In the genomic region with DNA sequence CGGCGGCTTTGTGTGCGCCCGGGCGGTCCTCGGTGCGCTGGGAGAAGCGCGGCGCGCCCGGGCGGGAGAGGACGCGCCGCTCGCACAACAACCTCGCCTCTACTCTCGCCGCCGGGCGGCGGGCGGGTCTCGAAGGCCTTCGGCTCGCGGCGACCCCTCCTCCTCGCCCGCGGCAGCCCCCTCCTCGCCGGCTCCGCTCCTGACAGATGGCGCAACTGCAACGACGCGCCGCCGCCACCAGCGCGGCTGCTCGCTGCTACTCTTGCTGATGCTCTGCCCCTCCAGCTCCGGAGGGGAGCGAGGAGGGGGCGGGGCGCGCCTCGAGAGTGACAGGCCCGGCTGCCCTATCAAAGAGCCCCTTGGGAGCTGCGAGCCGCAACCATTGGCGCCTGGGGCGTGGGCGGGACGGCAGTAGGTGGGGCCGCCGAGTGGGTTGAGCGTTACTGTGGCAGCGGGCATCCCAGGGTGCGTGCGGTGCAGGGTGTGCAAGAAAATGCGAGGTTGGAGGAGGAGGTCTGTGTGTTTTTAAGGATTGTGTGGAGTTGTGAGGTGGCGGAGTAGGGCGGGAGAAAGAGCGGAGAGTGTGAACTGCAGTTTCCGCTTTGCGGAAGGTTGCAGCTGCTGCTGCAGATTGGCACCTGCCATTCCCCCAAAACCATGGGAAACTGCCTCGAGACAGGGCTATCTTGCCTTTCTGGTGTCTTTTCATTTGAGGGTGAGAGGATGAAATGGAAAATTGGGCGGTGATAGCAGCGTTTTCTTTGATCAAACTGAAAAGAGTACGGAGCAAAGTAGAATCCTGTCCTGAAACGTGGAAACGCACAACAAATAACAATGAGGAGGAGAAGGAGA, we compare ENCODE assay signal across 8 cellular contexts. TPM values are rescaled to one million over a fixed set of nuclear protein-coding genes. Genes with fewer than 3 reads are reported as not detected.
DNase-seq lines count a peak whose midpoint lies in the region; TF ChIP-seq lines count a peak whose summit lies in the region.

A gene (minus strand): TSS at position 275 of the 852 bp plus-strand sequence. CDS start 153,401 bp downstream, outside the sequence.

- H3K56ac ChIP-seq in H9 (ENCODE audit: insufficient read length, low read depth, low read length) = no peak within 1 kb of the TSS

- no peak within 1 kb of the TSS for H2AK5ac ChIP-seq in H9 (ENCODE audit: insufficient read length, low read length)

- no peaks in the 10 kb centered on the region; a peak in 1 of 7 replicates for H3K36me3 Mint-ChIP-seq in H9 (ENCODE audit: insufficient read depth in 1 of 3, low read depth in 3 of 3)

- TF ChIP-seq RAD21 in neural cell (conservative IDR thresholded peaks at IDR 0.05) = peak; percentile 65

- WGBS in H9 (ENCODE audit: extremely low coverage, insufficient read length, low lambda C conversion rate) = no CpG with 5 or more reads among the region's 75 CpGs
- WGBS in stomach, 5 donors = 0% methylated on average over 34 to 75 of the region's 75 CpGs

- no peak within 1 kb of the TSS for H2BK15ac ChIP-seq in H9 (ENCODE audit: low read depth, low read length)

- H2BK12ac ChIP-seq in H9 (ENCODE audit: insufficient read length, low read depth, low read length) = no peak within 1 kb of the TSS

- peaks cover 6% of the 10 kb centered on the region for H3F3A ChIP-seq in neural cell (ENCODE audit: insufficient read depth, low read length, poor library complexity, severe bottlenecking)

- intact Hi-C loops in stomach (cut with DNase I; ENCODE audit: low total_unique reads) = loop anchor here (10.0 kb wide), 2 partner anchors 121 to 149 kb away; no protein-coding TSS in a partner anchor

- H3K4me3 ChIP-seq in MG63 (peak within 1 kb of the TSS; percentile 64), neural cell (ENCODE audit: low read length) (peak within 1 kb of the TSS; percentile 85), stomach (peak within 1 kb of the TSS; percentile 68 to 88 (median 79))

- TF ChIP-seq CTCF in H9 (conservative IDR thresholded peaks at IDR 0.05) = peak; percentile 54; the same call in 2 of the 3 replicates
- peak; percentile 80 for TF ChIP-seq CTCF in neural cell (IDR thresholded peaks at IDR 0.05; ENCODE audit: poor library complexity, severe bottlenecking)
- peak in 5 of 7 experiments; percentile 33 to 57 (median 45) for TF ChIP-seq CTCF in stomach (IDR thresholded peaks at IDR 0.05)

- no peaks in the 10 kb centered on the region for H4K20me1 ChIP-seq in H9 (ENCODE audit: control insufficient read depth, insufficient read depth, insufficient read length)
- peaks cover 3% of the 10 kb centered on the region for H4K20me1 ChIP-seq in neural cell (ENCODE audit: insufficient read depth)

- H3K79me2 ChIP-seq in H9 (ENCODE audit: insufficient read depth, low read length) = peaks cover 12% of the 10 kb centered on the region; the same call in 1 of the 2 replicates
- peaks cover 38% of the 10 kb centered on the region for H3K79me2 ChIP-seq in neural cell (replicated peaks; ENCODE audit: insufficient read depth, low read length)

- peaks cover 17% of the 10 kb centered on the region for H3K23me2 ChIP-seq in H9 (ENCODE audit: insufficient read length, low read depth, low read length, poor library complexity, severe bottlenecking)

- H3K4me1 ChIP-seq in H9 (ENCODE audit: insufficient read depth, low read length) = peaks cover 4% of the 10 kb centered on the region; the same call in 1 of the 2 replicates
- H3K4me1 ChIP-seq in stomach = peaks cover 5 to 48% (median 36%) of the 10 kb centered on the region in 4 donors

- DNase-seq in EL = peak; percentile 97
- peak; percentile 99 for DNase-seq in H9
- DNase-seq in MG63 = peak; percentile 97
- DNase-seq in SHP77 treated with DMSO at 0.1 percent for 48 hours (lab: John Stamatoyannopoulos, UW) = peak; percentile 90
- DNase-seq in activated effector memory CD4-positive, alpha-beta T cell treated with anti-CD3 and anti-CD28 coated beads, Interleukin-2, amount 50 U/mL, for 16 hours = peak; percentile 100
- peak; percentile 95 for DNase-seq in fibroblast of the conjunctiva (ENCODE audit: low read depth)
- peak; percentile 97 for DNase-seq in stomach

- H3K27me3 ChIP-seq in H9 (ENCODE audit: insufficient read depth, low read length) = no peaks in the 10 kb centered on the region
- H3K27me3 ChIP-seq in MG63 = no peaks in the 10 kb centered on the region
- H3K27me3 ChIP-seq in neural cell (ENCODE audit: insufficient read depth, low read depth, low read length) = no peaks in the 10 kb centered on the region
- H3K27me3 ChIP-seq in stomach = peaks cover 0 to 11% (median 0%) of the 10 kb centered on the region in 3 donors

- peak; percentile 45 for TF ChIP-seq EP300 in neural cell (conservative IDR thresholded peaks at IDR 0.05; ENCODE audit: poor library complexity, severe bottlenecking)
- no peak for TF ChIP-seq EP300 in stomach (IDR thresholded peaks at IDR 0.05)

- no peak within 1 kb of the TSS for H4K91ac ChIP-seq in H9 (ENCODE audit: insufficient read length, low read depth, low read length)

- peak within 1 kb of the TSS; percentile 87 to 97 for H3K4me3 Mint-ChIP-seq in H9

- peak within 1 kb of the TSS; percentile 77 to 98 (median 90) for H3K27ac Mint-ChIP-seq in H9

- no peak within 1 kb of the TSS for H2BK20ac ChIP-seq in H9 (ENCODE audit: low read depth, low read length, poor library complexity, severe bottlenecking)

- H3K9ac ChIP-seq in H9 (ENCODE audit: extremely low read depth, insufficient read length, low read length) (peak within 1 kb of the TSS; percentile 61), neural cell (ENCODE audit: low read length) (peak within 1 kb of the TSS; percentile 97)

- no peak within 1 kb of the TSS for H3K4ac ChIP-seq in H9 (ENCODE audit: low read depth, low read length)

- H3K9me2 ChIP-seq in neural cell (ENCODE audit: insufficient read depth, low read length) = no peaks in the 10 kb centered on the region

- peaks cover 40 to 43% of the 10 kb centered on the region in 2 experiments for H3K4me1 Mint-ChIP-seq in H9

- H2AFZ ChIP-seq in H9 (ENCODE audit: low read length) (peak within 1 kb of the TSS; percentile 90), neural cell (ENCODE audit: low read depth, low read length) (peak within 1 kb of the TSS; percentile 22)

- TF ChIP-seq POLR2A in stomach (IDR thresholded peaks at IDR 0.05) = peak in 1 of 4 donors; percentile 39

- no peak within 1 kb of the TSS for H4K5ac ChIP-seq in H9 (ENCODE audit: insufficient read length, low read depth, low read length)

- H3K18ac ChIP-seq in H9 (ENCODE audit: insufficient read length, low read depth, low read length) = no peak within 1 kb of the TSS

- H4K8ac ChIP-seq in H9 (replicated peaks; ENCODE audit: insufficient read length, low read depth, low read length) = no peak within 1 kb of the TSS

- H3K27me3 Mint-ChIP-seq in H9 (ENCODE audit: low read depth) = peaks cover 7% of the 10 kb centered on the region

- H3K23ac ChIP-seq in H9 (ENCODE audit: insufficient read length, low read depth, low read length) = no peak within 1 kb of the TSS

- H3K36me3 ChIP-seq in MG63 (no peaks in the 10 kb centered on the region; the same call in 1 of the 2 replicates), neural cell (ENCODE audit: insufficient read depth, low read length) (no peaks in the 10 kb centered on the region), stomach (no peaks in the 10 kb centered on the region)

- H3K9me3 Mint-ChIP-seq in H9 = peaks cover 0 to 3% of the 10 kb centered on the region in 2 experiments; a peak in 1 of 5 replicates

- no peak within 1 kb of the TSS for H2BK5ac ChIP-seq in H9 (ENCODE audit: insufficient read length, low read length)

- H3K9me3 ChIP-seq in H9 (ENCODE audit: control insufficient read depth, low read depth, low read length) (no peaks in the 10 kb centered on the region), MG63 (no peaks in the 10 kb centered on the region), neural cell (ENCODE audit: low read length) (no peaks in the 10 kb centered on the region), stomach (peaks cover 0 to 6% (median 0%) of the 10 kb centered on the region in 4 donors)

- no peak within 1 kb of the TSS for H3K14ac ChIP-seq in H9 (ENCODE audit: insufficient read depth, low read length)

- H3K4me2 ChIP-seq in H9 (ENCODE audit: insufficient read depth, insufficient read length, low read length) (peak within 1 kb of the TSS; percentile 93), neural cell (ENCODE audit: low read length) (peak within 1 kb of the TSS; percentile 75)

- no peak within 1 kb of the TSS for H2BK120ac ChIP-seq in H9 (ENCODE audit: low read depth, low read length, poor library complexity, severe bottlenecking)

- H3K27ac ChIP-seq in H9 (ENCODE audit: insufficient read length, low read depth, low read length) (no peak within 1 kb of the TSS), neural cell (ENCODE audit: low read length) (peak within 1 kb of the TSS; percentile 97), stomach (peak within 1 kb of the TSS; percentile 77 to 92 (median 90))

- H3T11ph ChIP-seq in H9 (ENCODE audit: low read length) = no peak within 1 kb of the TSS

- no peaks in the 10 kb centered on the region for H3K79me1 ChIP-seq in H9 (ENCODE audit: insufficient read depth, low read depth, low read length, poor library complexity, severe bottlenecking)

TF ChIP-seq in neural cell, 6 proteins besides CTCF, POLR2A, EP300 and RAD21 (continues in another document):
- peak; percentile 79 for TF ChIP-seq MXI1 (conservative IDR thresholded peaks at IDR 0.05; ENCODE audit: poor library complexity, severe bottlenecking)

RNA-seq across cellular contexts. Expression of the gene that starts here (rescaled TPM):
- 63.3 and 64.8 TPM in 2 replicates for total RNA-seq in H9 (2021)
- total RNA-seq in MG63 (2014; rRNA removed; shearing (Covaris generic); ENCODE audit: low replicate concordance) = 48.7 and 69.0 TPM in 2 replicates
- 277 and 306 TPM in 2 replicates for polyA plus RNA-seq in neural cell
- polyA minus RNA-seq in neural cell = 309 and 355 TPM in 2 replicates
- total RNA-seq in stomach = 100 to 1,000 TPM in 2 of 5 donors, 10 to 100 TPM in 2, 1 to 10 TPM in 1; 8.4 to 146 (median 81.7) TPM
- polyA plus RNA-seq in stomach = 10 to 100 TPM; 15.8 to 22.7 (median 18.0) TPM

Comparison
In these comparisons a context has a peak if more than half of its experiments do, and no peak if none do; other contexts are left out.
1. RNA of the gene that starts here (polyA plus RNA-seq): 277 to 306 TPM in neural cell; 15.8 to 22.7 TPM in stomach; every median in the first group is over 10 times any median in the second.
2. Peak in every context shown above with its lines, with median percentiles within 50 percentile points of each other: DNase-seq, CTCF ChIP-seq and H3K4me3 ChIP-seq.